20 cellular contexts compared by ENCODE assay signal in the genomic region with DNA sequence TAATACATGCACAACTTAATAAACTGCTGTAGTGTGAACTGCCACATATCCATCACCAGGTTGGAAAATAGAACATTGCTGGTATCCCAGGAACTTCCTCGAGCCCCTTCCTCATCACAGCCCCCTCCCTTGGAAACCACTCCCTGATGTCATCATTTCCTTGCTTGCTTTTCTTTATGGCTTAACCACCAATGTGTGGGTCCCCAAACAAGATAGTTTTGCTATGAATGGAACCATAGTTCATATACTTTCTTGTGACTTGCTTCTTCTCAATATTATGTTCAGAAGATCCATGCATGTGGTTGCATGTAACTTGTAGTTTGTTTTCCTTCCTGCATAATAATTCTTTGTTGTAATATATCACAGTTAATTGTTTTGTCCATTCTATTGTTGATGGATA. TPM values are rescaled to one million over a fixed set of nuclear protein-coding genes. Genes with fewer than 3 reads are reported as not detected.
"Had no signal": no experiment of that assay in that cellular context is flagged by ENCODE, and none has a peak within 500 bp of the region (broad histone marks: within the 10 kb centered on the region; RNA-seq: fewer than 3 reads in every experiment).

No MANE protein-coding gene starts in this region.

- H3K4me3 Mint-ChIP-seq: activated CD4-positive, alpha-beta T cell treated with anti-CD3 and anti-CD28 coated beads for 36 hours; activated naive CD4-positive, alpha-beta T cell treated with anti-CD3 and anti-CD28 coated beads for 36 hours; immature natural killer cell; neural progenitor cell; T-helper 1 cell treated with Interleukin-12 subunit alpha and Interleukin-12 subunit beta and Interleukin-4 antibody, amounts not matched to agents 30 μg/mL and 1 μg/mL, for 36 hours; WTC11 had no signal

- H3K36me3 Mint-ChIP-seq: WTC11 had no signal

- H3K27ac Mint-ChIP-seq: activated CD4-positive, alpha-beta T cell treated with anti-CD3 and anti-CD28 coated beads for 36 hours; activated naive CD4-positive, alpha-beta T cell treated with anti-CD3 and anti-CD28 coated beads for 36 hours; immature natural killer cell; neural progenitor cell; T-helper 1 cell treated with Interleukin-12 subunit alpha and Interleukin-12 subunit beta and Interleukin-4 antibody, amounts not matched to agents 30 μg/mL and 1 μg/mL, for 36 hours; WTC11 had no signal

- H3K36me3 ChIP-seq: cardiac muscle cell, lower lobe of right lung, neural progenitor cell, sigmoid colon, tibial artery had no signal

- H3K27ac ChIP-seq: body of pancreas, cardiac muscle cell, foreskin keratinocyte, hepatocyte, lower lobe of right lung, neural progenitor cell, sigmoid colon, tibial artery had no signal

- ATAC-seq: body of pancreas, WTC11 had no signal

- H3K9me3 Mint-ChIP-seq: activated naive CD4-positive, alpha-beta T cell treated with anti-CD3 and anti-CD28 coated beads for 36 hours; immature natural killer cell; T-helper 1 cell treated with Interleukin-12 subunit alpha and Interleukin-12 subunit beta and Interleukin-4 antibody, amounts not matched to agents 30 μg/mL and 1 μg/mL, for 36 hours; WTC11 had no signal

- H3K4me1 ChIP-seq: body of pancreas had no signal

- H3K9me3 ChIP-seq: body of pancreas, lower lobe of right lung, mucosa of descending colon, sigmoid colon, tibial artery had no signal

- H3K27me3 ChIP-seq: body of pancreas, cardiac muscle cell, hepatocyte, neural progenitor cell, sigmoid colon, tibial artery had no signal

- H3K4me1 Mint-ChIP-seq: immature natural killer cell had no signal

- DNase-seq: activated effector memory CD4-positive, alpha-beta T cell treated with Interleukin-2 at 50 U/mL for 16 hours; effector memory CD4-positive, alpha-beta T cell; immature natural killer cell; mesendoderm; sigmoid colon; stimulated activated naive CD4-positive, alpha-beta T cell treated with Interleukin-2 at 50 U/mL for 16 hours; T1000 had no signal

- H3K4me3 ChIP-seq: body of pancreas, cardiac muscle cell, hepatocyte, mucosa of descending colon, neural progenitor cell, sigmoid colon, smooth muscle cell, tibial artery had no signal

RNA-seq across cellular contexts. Expression of a gene that starts 8.9 kb away (rescaled TPM):
- total RNA-seq: activated CD4-positive, alpha-beta T cell treated with anti-CD3 and anti-CD28 coated beads for 36 hours; activated naive CD4-positive, alpha-beta T cell treated with anti-CD3 and anti-CD28 coated beads for 36 hours; body of pancreas had no signal
